8 cellular contexts compared by ENCODE assay signal in the genomic region with DNA sequence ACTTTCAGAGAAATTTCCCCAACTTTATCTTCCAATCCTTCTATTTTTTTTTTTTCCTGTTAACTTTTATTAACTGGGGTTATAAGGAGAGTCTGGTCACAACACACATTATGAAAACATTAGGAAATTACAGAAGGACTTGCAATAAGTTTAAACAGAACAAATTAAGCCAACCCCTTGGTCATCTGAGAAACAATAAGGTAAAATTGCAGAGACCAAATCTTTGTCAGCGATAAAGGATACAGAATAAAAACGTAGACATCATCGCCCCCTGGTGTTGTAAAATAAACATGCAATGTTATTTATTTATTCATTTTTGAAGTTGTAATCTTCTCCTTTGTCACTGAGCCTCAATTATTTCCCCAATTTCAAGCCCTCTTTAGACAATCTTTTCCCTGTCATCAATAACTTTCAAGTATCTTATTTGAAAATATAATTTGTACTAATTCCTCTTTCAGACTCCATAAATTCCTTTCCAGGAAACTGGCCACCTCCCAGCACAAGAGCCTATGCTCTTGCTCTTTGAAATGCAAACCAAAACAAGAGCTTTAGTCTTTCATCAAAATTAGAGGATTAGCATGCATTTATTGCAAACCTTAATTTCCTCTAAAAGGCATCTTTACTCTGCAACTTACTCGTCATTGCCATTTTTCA. TPM values are rescaled to one million over a fixed set of nuclear protein-coding genes. Genes with fewer than 3 reads are reported as not detected.
DNase-seq lines count a peak whose midpoint lies in the region; ATAC-seq and TF ChIP-seq lines count a peak whose summit lies in the region.
"Had no signal": no experiment of that assay in that cellular context is flagged by ENCODE, and none has a peak within 500 bp of the region (broad histone marks: within the 10 kb centered on the region; RNA-seq: fewer than 3 reads in every experiment).

No MANE protein-coding gene starts in this region.

- H3K4me3 ChIP-seq in fibroblast of villous mesenchyme (ENCODE audit: low read depth, low read length) (no peak overlapping the region), stomach (no peak overlapping the region)

- intact Hi-C loops in stomach (cut with DNase I; ENCODE audit: low total_unique reads): no loop called here

- WGBS in stomach, 5 donors: 17 to 23% (median 19%) methylated on average over 4 of the region's 4 CpGs

- no peaks in the 10 kb centered on the region for H3K27me3 ChIP-seq in stomach

- no peak for TF ChIP-seq EP300 in stomach (IDR thresholded peaks at IDR 0.05)

- H3K27ac ChIP-seq in stomach: no peak overlapping the region

- H3K4me1 ChIP-seq in stomach: no peaks in the 10 kb centered on the region

- H3K36me3 ChIP-seq in stomach: no peaks in the 10 kb centered on the region

- ATAC-seq in esophagus mucosa (no peak), HG02852 (IDR thresholded peaks at IDR 0.05; ENCODE audit: unreplicated experiment) (no peak)

- no peak for TF ChIP-seq POLR2A in stomach (IDR thresholded peaks at IDR 0.05)

- DNase-seq in GM10266 (ENCODE audit: extremely low spot score): peak; percentile 27
- peak; percentile 78 to 84 for DNase-seq in Kasumi-1 (lab: John Stamatoyannopoulos, UW)
- DNase-seq in SK-N-DZ (ENCODE audit: low spot score): peak; percentile 41
- DNase-seq in fibroblast of villous mesenchyme (ENCODE audit: low read depth): peak; percentile 43
- DNase-seq in stomach: no peak

- peaks cover 0 to 2% (median under 1%) of the 10 kb centered on the region in 4 donors for H3K9me3 ChIP-seq in stomach

- TF ChIP-seq CTCF in GM10266 (IDR thresholded peaks at IDR 0.05; ENCODE audit: control insufficient read depth, insufficient read depth, low read depth, missing control alignments): peak; percentile 55
- peak; percentile 52 for TF ChIP-seq CTCF in fibroblast of villous mesenchyme (IDR thresholded peaks at IDR 0.05; ENCODE audit: insufficient read depth, low read depth, low read length)
- peak in 4 of 7 experiments; percentile 24 to 66 (median 62) for TF ChIP-seq CTCF in stomach (IDR thresholded peaks at IDR 0.05)

RNA-seq across cellular contexts. Expression of gene G6PC2, which starts 19.5 kb away (rescaled TPM):
- polyA plus RNA-seq in SK-N-DZ (2014; cell fraction: cytosol; rRNA removed): not detected in 2 replicates
- polyA plus RNA-seq in SK-N-DZ (2014; cell fraction: nucleus; rRNA removed): not detected in 2 replicates
- total RNA-seq in fibroblast of villous mesenchyme (not detected in 2 replicates), stomach (under 1 TPM in 1 of 5 donors, not detected in 4; 0.55 TPM), esophagus mucosa (not detected)
- polyA plus RNA-seq in stomach: not detected
- total RNA-seq: T-helper 2 cell treated with Interferon-gamma antibody and Interleukin-4, amounts not matched to agents 100 ng/mL and 5 ng/mL, for 36 hours had no signal

RNA-seq across cellular contexts. Expression of gene SPC25, which starts 30.4 kb away (rescaled TPM):
- 45.9 and 47.8 TPM in 2 replicates for polyA plus RNA-seq in SK-N-DZ (2014; cell fraction: cytosol; rRNA removed)
- 19.4 and 26.6 TPM in 2 replicates for polyA plus RNA-seq in SK-N-DZ (2014; cell fraction: nucleus; rRNA removed)
- total RNA-seq in fibroblast of villous mesenchyme: 2.9 and 7.3 TPM in 2 replicates
- total RNA-seq in stomach: 1 to 10 TPM in 1 of 5 donors, under 1 TPM in 1, not detected in 3; 0.87 to 2.9 TPM
- 1 to 10 TPM; 2.6 to 4.7 (median 4.5) TPM for polyA plus RNA-seq in stomach
- total RNA-seq in esophagus mucosa: 6.0 TPM
